Comparison of ENCODE assay signal across 16 cellular contexts in the genomic region with DNA sequence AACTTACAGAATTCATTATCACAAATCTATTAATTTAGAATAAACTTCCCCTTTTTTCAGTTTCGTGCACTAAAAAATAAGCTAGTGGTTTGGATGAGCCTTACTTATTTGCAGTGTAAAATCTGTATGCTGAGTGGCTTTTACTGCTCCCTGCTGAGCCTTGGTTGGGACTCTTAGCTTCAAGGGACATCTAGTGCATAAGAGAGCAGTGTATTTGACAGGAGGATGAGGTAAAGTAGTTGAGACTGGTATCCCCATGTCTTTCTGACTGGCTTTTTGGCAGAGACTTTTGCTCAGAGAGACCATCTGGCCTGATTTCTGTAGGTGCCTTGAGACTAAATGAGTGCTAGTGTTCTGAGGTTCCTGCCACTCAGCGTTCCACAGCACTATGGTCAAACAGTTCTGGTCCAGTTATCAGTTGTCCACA.
"Had no signal": no experiment of that assay in that cellular context is flagged by ENCODE, and none has a peak within 500 bp of the region (broad histone marks: within the 10 kb centered on the region; RNA-seq: fewer than 3 reads in every experiment).

No MANE protein-coding gene starts in this region.

- H3K9me3 Mint-ChIP-seq: activated CD8-positive, alpha-beta T cell treated with anti-CD3 and anti-CD28 coated beads for 36 hours; central memory CD8-positive, alpha-beta T cell; endodermal cell; naive thymus-derived CD4-positive, alpha-beta T cell; type B pancreatic cell had no signal

- H3K27me3 ChIP-seq: neutrophil, right lobe of liver had no signal

- H3K27ac ChIP-seq: right lobe of liver had no signal

- ATAC-seq: activated CD8-positive, alpha-beta T cell treated with anti-CD3 and anti-CD28 coated beads for 36 hours; right lobe of liver had no signal

- DNase-seq: activated CD4-positive, alpha-beta T cell treated with anti-CD3 and anti-CD28 coated beads for 4 hours; activated CD8-positive, alpha-beta memory T cell treated with anti-CD3 and anti-CD28 coated beads, Interleukin-2, amount 50 U/mL, for 4 hours; activated CD8-positive, alpha-beta T cell treated with anti-CD3 and anti-CD28 coated beads for 36 hours; activated naive CD4-positive, alpha-beta T cell treated with Interleukin-2 at 50 U/mL for 16 hours; endodermal cell; erythroblast; posterior cingulate gyrus; right lobe of liver; stimulated activated CD4-positive, alpha-beta T cell treated with anti-CD3 and anti-CD28 coated beads, Interleukin-12 subunit alpha, Interleukin-12 subunit beta, amount 100 ng/mL, for 4 hours; substantia nigra; SW 1271; T-helper 9 cell had no signal

- H3K27me3 Mint-ChIP-seq: activated CD8-positive, alpha-beta T cell treated with anti-CD3 and anti-CD28 coated beads for 36 hours; central memory CD8-positive, alpha-beta T cell; naive thymus-derived CD4-positive, alpha-beta T cell; type B pancreatic cell had no signal

- H3K4me1 Mint-ChIP-seq: endodermal cell had no signal

- H3K4me1 ChIP-seq: right lobe of liver had no signal

- H3K27ac Mint-ChIP-seq: endodermal cell, type B pancreatic cell had no signal

- H3K4me3 Mint-ChIP-seq: activated CD8-positive, alpha-beta T cell treated with anti-CD3 and anti-CD28 coated beads for 36 hours; central memory CD8-positive, alpha-beta T cell; endodermal cell; type B pancreatic cell had no signal

- H3K9me3 ChIP-seq: neutrophil, right lobe of liver had no signal

- H3K4me3 ChIP-seq: right lobe of liver had no signal
